In the genomic region with DNA sequence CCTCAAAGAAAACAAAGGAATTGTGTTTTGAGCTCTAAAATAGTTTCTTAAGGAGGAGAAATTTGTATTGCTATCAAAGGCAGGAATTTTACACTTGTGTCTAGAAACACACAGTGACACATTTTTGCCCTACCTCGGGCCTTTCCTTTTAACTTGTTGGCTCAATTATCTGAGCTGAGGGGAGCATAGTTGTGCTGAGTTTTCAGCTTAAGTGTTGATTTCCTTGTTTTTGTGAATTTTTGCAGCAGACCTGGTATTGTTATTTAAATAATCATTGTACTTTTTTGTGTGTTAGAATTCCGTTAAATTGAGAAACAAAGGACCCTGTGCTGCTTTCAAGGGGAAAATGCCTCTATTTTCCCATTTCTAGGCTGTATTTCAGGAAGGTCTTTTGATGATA, we compare ENCODE assay signal across 1 cellular context.
TF ChIP-seq lines count a peak whose summit lies in the region.

No MANE protein-coding gene starts in this region.

TF ChIP-seq in H1, 55 proteins besides CTCF, POLR2A, EP300 and RAD21 (continued from another document):
- TF ChIP-seq, protein P1, sequence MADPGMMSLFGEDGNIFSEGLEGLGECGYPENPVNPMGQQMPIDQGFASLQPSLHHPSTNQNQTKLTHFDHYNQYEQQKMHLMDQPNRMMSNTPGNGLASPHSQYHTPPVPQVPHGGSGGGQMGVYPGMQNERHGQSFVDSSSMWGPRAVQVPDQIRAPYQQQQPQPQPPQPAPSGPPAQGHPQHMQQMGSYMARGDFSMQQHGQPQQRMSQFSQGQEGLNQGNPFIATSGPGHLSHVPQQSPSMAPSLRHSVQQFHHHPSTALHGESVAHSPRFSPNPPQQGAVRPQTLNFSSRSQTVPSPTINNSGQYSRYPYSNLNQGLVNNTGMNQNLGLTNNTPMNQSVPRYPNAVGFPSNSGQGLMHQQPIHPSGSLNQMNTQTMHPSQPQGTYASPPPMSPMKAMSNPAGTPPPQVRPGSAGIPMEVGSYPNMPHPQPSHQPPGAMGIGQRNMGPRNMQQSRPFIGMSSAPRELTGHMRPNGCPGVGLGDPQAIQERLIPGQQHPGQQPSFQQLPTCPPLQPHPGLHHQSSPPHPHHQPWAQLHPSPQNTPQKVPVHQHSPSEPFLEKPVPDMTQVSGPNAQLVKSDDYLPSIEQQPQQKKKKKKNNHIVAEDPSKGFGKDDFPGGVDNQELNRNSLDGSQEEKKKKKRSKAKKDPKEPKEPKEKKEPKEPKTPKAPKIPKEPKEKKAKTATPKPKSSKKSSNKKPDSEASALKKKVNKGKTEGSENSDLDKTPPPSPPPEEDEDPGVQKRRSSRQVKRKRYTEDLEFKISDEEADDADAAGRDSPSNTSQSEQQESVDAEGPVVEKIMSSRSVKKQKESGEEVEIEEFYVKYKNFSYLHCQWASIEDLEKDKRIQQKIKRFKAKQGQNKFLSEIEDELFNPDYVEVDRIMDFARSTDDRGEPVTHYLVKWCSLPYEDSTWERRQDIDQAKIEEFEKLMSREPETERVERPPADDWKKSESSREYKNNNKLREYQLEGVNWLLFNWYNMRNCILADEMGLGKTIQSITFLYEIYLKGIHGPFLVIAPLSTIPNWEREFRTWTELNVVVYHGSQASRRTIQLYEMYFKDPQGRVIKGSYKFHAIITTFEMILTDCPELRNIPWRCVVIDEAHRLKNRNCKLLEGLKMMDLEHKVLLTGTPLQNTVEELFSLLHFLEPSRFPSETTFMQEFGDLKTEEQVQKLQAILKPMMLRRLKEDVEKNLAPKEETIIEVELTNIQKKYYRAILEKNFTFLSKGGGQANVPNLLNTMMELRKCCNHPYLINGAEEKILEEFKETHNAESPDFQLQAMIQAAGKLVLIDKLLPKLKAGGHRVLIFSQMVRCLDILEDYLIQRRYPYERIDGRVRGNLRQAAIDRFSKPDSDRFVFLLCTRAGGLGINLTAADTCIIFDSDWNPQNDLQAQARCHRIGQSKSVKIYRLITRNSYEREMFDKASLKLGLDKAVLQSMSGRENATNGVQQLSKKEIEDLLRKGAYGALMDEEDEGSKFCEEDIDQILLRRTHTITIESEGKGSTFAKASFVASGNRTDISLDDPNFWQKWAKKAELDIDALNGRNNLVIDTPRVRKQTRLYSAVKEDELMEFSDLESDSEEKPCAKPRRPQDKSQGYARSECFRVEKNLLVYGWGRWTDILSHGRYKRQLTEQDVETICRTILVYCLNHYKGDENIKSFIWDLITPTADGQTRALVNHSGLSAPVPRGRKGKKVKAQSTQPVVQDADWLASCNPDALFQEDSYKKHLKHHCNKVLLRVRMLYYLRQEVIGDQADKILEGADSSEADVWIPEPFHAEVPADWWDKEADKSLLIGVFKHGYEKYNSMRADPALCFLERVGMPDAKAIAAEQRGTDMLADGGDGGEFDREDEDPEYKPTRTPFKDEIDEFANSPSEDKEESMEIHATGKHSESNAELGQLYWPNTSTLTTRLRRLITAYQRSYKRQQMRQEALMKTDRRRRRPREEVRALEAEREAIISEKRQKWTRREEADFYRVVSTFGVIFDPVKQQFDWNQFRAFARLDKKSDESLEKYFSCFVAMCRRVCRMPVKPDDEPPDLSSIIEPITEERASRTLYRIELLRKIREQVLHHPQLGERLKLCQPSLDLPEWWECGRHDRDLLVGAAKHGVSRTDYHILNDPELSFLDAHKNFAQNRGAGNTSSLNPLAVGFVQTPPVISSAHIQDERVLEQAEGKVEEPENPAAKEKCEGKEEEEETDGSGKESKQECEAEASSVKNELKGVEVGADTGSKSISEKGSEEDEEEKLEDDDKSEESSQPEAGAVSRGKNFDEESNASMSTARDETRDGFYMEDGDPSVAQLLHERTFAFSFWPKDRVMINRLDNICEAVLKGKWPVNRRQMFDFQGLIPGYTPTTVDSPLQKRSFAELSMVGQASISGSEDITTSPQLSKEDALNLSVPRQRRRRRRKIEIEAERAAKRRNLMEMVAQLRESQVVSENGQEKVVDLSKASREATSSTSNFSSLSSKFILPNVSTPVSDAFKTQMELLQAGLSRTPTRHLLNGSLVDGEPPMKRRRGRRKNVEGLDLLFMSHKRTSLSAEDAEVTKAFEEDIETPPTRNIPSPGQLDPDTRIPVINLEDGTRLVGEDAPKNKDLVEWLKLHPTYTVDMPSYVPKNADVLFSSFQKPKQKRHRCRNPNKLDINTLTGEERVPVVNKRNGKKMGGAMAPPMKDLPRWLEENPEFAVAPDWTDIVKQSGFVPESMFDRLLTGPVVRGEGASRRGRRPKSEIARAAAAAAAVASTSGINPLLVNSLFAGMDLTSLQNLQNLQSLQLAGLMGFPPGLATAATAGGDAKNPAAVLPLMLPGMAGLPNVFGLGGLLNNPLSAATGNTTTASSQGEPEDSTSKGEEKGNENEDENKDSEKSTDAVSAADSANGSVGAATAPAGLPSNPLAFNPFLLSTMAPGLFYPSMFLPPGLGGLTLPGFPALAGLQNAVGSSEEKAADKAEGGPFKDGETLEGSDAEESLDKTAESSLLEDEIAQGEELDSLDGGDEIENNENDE (IDR thresholded peaks at IDR 0.05; ENCODE audit: insufficient replicate concordance, low read length), result no peak
